1 cellular context compared by ENCODE assay signal in genomic region chr6:2999005-2999620, GRCh38.
A peak's percentile ranks its signal among the peaks of the same experiment; 100 is the strongest.
TF ChIP-seq lines count a peak whose summit lies in the region.

No MANE protein-coding gene starts in this region.

TF ChIP-seq in HepG2, 621 proteins besides CTCF, POLR2A, EP300 and RAD21 (continued from another document and continues in another):
- TF ChIP-seq, protein P1, sequence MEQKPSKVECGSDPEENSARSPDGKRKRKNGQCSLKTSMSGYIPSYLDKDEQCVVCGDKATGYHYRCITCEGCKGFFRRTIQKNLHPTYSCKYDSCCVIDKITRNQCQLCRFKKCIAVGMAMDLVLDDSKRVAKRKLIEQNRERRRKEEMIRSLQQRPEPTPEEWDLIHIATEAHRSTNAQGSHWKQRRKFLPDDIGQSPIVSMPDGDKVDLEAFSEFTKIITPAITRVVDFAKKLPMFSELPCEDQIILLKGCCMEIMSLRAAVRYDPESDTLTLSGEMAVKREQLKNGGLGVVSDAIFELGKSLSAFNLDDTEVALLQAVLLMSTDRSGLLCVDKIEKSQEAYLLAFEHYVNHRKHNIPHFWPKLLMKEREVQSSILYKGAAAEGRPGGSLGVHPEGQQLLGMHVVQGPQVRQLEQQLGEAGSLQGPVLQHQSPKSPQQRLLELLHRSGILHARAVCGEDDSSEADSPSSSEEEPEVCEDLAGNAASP (CRISPR knock-in tag; IDR thresholded peaks at IDR 0.05; ENCODE audit: borderline replicate concordance): peak; percentile 93; the same call in 1 of the 2 replicates
- no peak for TF ChIP-seq ZNF713 (CRISPR knock-in tag; IDR thresholded peaks at IDR 0.05)
- TF ChIP-seq MLLT10 (CRISPR knock-in tag; IDR thresholded peaks at IDR 0.05): no peak
- peak; percentile 96 for TF ChIP-seq ZFP82 (CRISPR knock-in tag; IDR thresholded peaks at IDR 0.05; ENCODE audit: borderline replicate concordance)
- TF ChIP-seq, protein P2, sequence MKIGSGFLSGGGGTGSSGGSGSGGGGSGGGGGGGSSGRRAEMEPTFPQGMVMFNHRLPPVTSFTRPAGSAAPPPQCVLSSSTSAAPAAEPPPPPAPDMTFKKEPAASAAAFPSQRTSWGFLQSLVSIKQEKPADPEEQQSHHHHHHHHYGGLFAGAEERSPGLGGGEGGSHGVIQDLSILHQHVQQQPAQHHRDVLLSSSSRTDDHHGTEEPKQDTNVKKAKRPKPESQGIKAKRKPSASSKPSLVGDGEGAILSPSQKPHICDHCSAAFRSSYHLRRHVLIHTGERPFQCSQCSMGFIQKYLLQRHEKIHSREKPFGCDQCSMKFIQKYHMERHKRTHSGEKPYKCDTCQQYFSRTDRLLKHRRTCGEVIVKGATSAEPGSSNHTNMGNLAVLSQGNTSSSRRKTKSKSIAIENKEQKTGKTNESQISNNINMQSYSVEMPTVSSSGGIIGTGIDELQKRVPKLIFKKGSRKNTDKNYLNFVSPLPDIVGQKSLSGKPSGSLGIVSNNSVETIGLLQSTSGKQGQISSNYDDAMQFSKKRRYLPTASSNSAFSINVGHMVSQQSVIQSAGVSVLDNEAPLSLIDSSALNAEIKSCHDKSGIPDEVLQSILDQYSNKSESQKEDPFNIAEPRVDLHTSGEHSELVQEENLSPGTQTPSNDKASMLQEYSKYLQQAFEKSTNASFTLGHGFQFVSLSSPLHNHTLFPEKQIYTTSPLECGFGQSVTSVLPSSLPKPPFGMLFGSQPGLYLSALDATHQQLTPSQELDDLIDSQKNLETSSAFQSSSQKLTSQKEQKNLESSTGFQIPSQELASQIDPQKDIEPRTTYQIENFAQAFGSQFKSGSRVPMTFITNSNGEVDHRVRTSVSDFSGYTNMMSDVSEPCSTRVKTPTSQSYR (CRISPR knock-in tag; IDR thresholded peaks at IDR 0.05; ENCODE audit: borderline replicate concordance): peak; percentile 60
- no peak for TF ChIP-seq TRIM22 (IDR thresholded peaks at IDR 0.05)
- TF ChIP-seq ZNF317 (CRISPR knock-in tag; IDR thresholded peaks at IDR 0.05): no peak
- TF ChIP-seq PAXIP1 (CRISPR knock-in tag; conservative IDR thresholded peaks at IDR 0.05): peak; percentile 95
- 0 out of 2 replicates have a peak, but pooled peaks have one; percentile 57 for TF ChIP-seq ZNF790 (CRISPR knock-in tag; IDR thresholded peaks at IDR 0.05; ENCODE audit: borderline replicate concordance)
- TF ChIP-seq HNRNPUL1 (IDR thresholded peaks at IDR 0.05; ENCODE audit: low read depth, low read length): no peak
- 0 out of 2 replicates have a peak, but pooled peaks have one; percentile 15 for TF ChIP-seq ZBTB49 (CRISPR knock-in tag; IDR thresholded peaks at IDR 0.05; ENCODE audit: borderline replicate concordance)
- TF ChIP-seq TEAD3 (CRISPR knock-in tag; optimal IDR thresholded peaks at IDR 0.05; ENCODE audit: borderline replicate concordance): peak; percentile 59
- 0 out of 2 replicates have a peak, but pooled peaks have one; percentile 15 for TF ChIP-seq CC2D1A (CRISPR knock-in tag; IDR thresholded peaks at IDR 0.05)
- TF ChIP-seq, protein P3, sequence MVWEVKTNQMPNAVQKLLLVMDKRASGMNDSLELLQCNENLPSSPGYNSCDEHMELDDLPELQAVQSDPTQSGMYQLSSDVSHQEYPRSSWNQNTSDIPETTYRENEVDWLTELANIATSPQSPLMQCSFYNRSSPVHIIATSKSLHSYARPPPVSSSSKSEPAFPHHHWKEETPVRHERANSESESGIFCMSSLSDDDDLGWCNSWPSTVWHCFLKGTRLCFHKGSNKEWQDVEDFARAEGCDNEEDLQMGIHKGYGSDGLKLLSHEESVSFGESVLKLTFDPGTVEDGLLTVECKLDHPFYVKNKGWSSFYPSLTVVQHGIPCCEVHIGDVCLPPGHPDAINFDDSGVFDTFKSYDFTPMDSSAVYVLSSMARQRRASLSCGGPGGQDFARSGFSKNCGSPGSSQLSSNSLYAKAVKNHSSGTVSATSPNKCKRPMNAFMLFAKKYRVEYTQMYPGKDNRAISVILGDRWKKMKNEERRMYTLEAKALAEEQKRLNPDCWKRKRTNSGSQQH (CRISPR knock-in tag; IDR thresholded peaks at IDR 0.05; ENCODE audit: low read depth): peak; percentile 33; the same call in 1 of the 2 replicates
- no peak for TF ChIP-seq RNF219 (CRISPR knock-in tag; IDR thresholded peaks at IDR 0.05)
- no peak; the same call in 1 of the 2 replicates for TF ChIP-seq ZNF513 (CRISPR knock-in tag; conservative IDR thresholded peaks at IDR 0.05)
- no peak; the same call in 1 of the 2 replicates for TF ChIP-seq ARID2 (CRISPR knock-in tag; IDR thresholded peaks at IDR 0.05; ENCODE audit: borderline replicate concordance)
- TF ChIP-seq TBP (CRISPR knock-in tag; IDR thresholded peaks at IDR 0.05): no peak
- TF ChIP-seq DPF2 (CRISPR knock-in tag; IDR thresholded peaks at IDR 0.05; ENCODE audit: borderline replicate concordance, low read depth): peak; percentile 83
- TF ChIP-seq ZSCAN30 (CRISPR knock-in tag; IDR thresholded peaks at IDR 0.05): no peak
- TF ChIP-seq TIGD3 (CRISPR knock-in tag; IDR thresholded peaks at IDR 0.05; ENCODE audit: borderline replicate concordance): no peak
- TF ChIP-seq EHMT2 (IDR thresholded peaks at IDR 0.05; ENCODE audit: borderline replicate concordance, low read depth, low read length): no peak; the same call in 1 of the 2 replicates
- TF ChIP-seq TRIM24 (CRISPR knock-in tag; IDR thresholded peaks at IDR 0.05): no peak
- no peak for TF ChIP-seq WIZ (CRISPR knock-in tag; IDR thresholded peaks at IDR 0.05)
- TF ChIP-seq CREM (IDR thresholded peaks at IDR 0.05): peak; percentile 67
- TF ChIP-seq CREM (CRISPR knock-in tag; IDR thresholded peaks at IDR 0.05): no peak
- no peak for TF ChIP-seq ZNF296 (CRISPR knock-in tag; conservative IDR thresholded peaks at IDR 0.05)
- no peak; the same call in 1 of the 2 replicates for TF ChIP-seq KMT2B (CRISPR knock-in tag; IDR thresholded peaks at IDR 0.05)
- TF ChIP-seq ATF7-NPFF (CRISPR knock-in tag; IDR thresholded peaks at IDR 0.05; ENCODE audit: low read depth): no peak; the same call in 1 of the 2 replicates
- no peak for TF ChIP-seq RAD51 (IDR thresholded peaks at IDR 0.05; ENCODE audit: borderline replicate concordance)
- TF ChIP-seq DNMT1 (CRISPR knock-in tag; IDR thresholded peaks at IDR 0.05): no peak
- TF ChIP-seq NFIB (CRISPR knock-in tag; IDR thresholded peaks at IDR 0.05; ENCODE audit: borderline replicate concordance): no peak
- no peak for TF ChIP-seq ZNF260 (CRISPR knock-in tag; IDR thresholded peaks at IDR 0.05; ENCODE audit: borderline replicate concordance, low read depth)
- TF ChIP-seq ZSCAN5A (CRISPR knock-in tag; IDR thresholded peaks at IDR 0.05; ENCODE audit: borderline replicate concordance): peak; percentile 3; the same call in 1 of the 2 replicates
- TF ChIP-seq YEATS2 (CRISPR knock-in tag; IDR thresholded peaks at IDR 0.05; ENCODE audit: borderline replicate concordance): no peak
- TF ChIP-seq, protein P4, sequence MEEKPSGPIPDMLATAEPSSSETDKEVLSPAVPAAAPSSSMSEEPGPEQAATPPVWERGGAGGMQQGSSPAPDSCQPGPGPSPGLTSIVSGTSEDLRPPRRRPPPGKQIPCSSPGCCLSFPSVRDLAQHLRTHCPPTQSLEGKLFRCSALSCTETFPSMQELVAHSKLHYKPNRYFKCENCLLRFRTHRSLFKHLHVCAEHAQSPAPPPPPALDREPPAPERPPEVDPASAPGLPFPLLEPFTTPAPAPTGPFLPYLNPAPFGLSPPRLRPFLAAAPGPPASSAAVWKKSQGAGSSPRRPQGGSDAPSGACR (CRISPR knock-in tag; IDR thresholded peaks at IDR 0.05): no peak
- peak; percentile 44 for TF ChIP-seq GATAD1 (CRISPR knock-in tag; IDR thresholded peaks at IDR 0.05)
- peak; percentile 64 for TF ChIP-seq SOX13 (IDR thresholded peaks at IDR 0.05)
- peak in 1 of 2 experiments; percentile 74; a peak in 2 of 4 replicates for TF ChIP-seq SOX13 (CRISPR knock-in tag; conservative IDR thresholded peaks at IDR 0.05 in 1 of 2, IDR thresholded peaks at IDR 0.05 in 1 of 2)
